In genomic region chr16:24544640-24545039, GRCh38 we compare ENCODE assay signal across 12 cellular contexts. TPM values are rescaled to one million over a fixed set of nuclear protein-coding genes. Genes with fewer than 3 reads are reported as not detected.
DNase-seq lines count a peak whose midpoint lies in the region; ATAC-seq and TF ChIP-seq lines count a peak whose summit lies in the region.
"Had no signal": no experiment of that assay in that cellular context is flagged by ENCODE, and none has a peak within 500 bp of the region (broad histone marks: within the 10 kb centered on the region; RNA-seq: fewer than 3 reads in every experiment).

No MANE protein-coding gene starts in this region.

- no peak overlapping the region for H3K4me3 Mint-ChIP-seq in natural killer cell

- H3K9me3 ChIP-seq in breast epithelium (no peaks in the 10 kb centered on the region), tibial nerve (no peaks in the 10 kb centered on the region)
- H3K9me3 ChIP-seq: pancreas had no signal

- H3K4me3 ChIP-seq in breast epithelium (peak overlapping the region in 1 of 3 donors; percentile 2), tibial nerve (no peak overlapping the region)
- H3K4me3 ChIP-seq: pancreas had no signal

- H3K4me1 ChIP-seq in breast epithelium: no peaks in the 10 kb centered on the region
- H3K4me1 ChIP-seq in tibial nerve: peaks cover 0 to 68% (median 29%) of the 10 kb centered on the region in 4 donors

- TF ChIP-seq EP300 in tibial nerve (IDR thresholded peaks at IDR 0.05): no peak

- H3K9me3 Mint-ChIP-seq in natural killer cell: no peaks in the 10 kb centered on the region

- H3K4me1 Mint-ChIP-seq in natural killer cell: peaks cover 66 to 74% of the 10 kb centered on the region in 2 donors

- no peak for TF ChIP-seq POLR2A in breast epithelium (IDR thresholded peaks at IDR 0.05)
- no peak for TF ChIP-seq POLR2A in tibial nerve (IDR thresholded peaks at IDR 0.05)

- TF ChIP-seq CTCF in breast epithelium (IDR thresholded peaks at IDR 0.05) (no peak), natural killer cell (IDR thresholded peaks at IDR 0.05) (no peak), tibial nerve (IDR thresholded peaks at IDR 0.05) (no peak)

- peak overlapping the region; percentile 80 to 99 for H3K27ac Mint-ChIP-seq in natural killer cell

- H3K27ac ChIP-seq in breast epithelium (peak overlapping the region; percentile 13 to 54), tibial nerve (peak overlapping the region in 2 of 4 donors; percentile 60 to 100)
- H3K27ac ChIP-seq: pancreas had no signal

- WGBS in tibial nerve, 2 donors: 48 to 57% methylated on average over 3 of the region's 3 CpGs

- no peaks in the 10 kb centered on the region for H3K27me3 ChIP-seq in breast epithelium
- H3K27me3 ChIP-seq in tibial nerve: no peaks in the 10 kb centered on the region
- H3K27me3 ChIP-seq: pancreas had no signal

- H3K36me3 ChIP-seq in breast epithelium: peaks cover 7% of the 10 kb centered on the region
- peaks cover 0 to 31% (median 0%) of the 10 kb centered on the region in 3 donors for H3K36me3 ChIP-seq in tibial nerve

- ATAC-seq in natural killer cell: no peak
- no peak for ATAC-seq in GM18502 (IDR thresholded peaks at IDR 0.05; ENCODE audit: poor library complexity, unreplicated experiment)
- ATAC-seq: Panc1, pancreas had no signal

- peaks cover 7% of the 10 kb centered on the region for H3K36me3 Mint-ChIP-seq in natural killer cell

- no peaks in the 10 kb centered on the region for H3K27me3 Mint-ChIP-seq in natural killer cell (ENCODE audit: low read depth in 2 of 2)

- intact Hi-C loops in breast epithelium (cut with DNase I; ENCODE audit: low total_unique reads): no loop called here
- intact Hi-C loops in natural killer cell (cut with micrococcal nuclease): no loop called here

- in situ Hi-C loops in G401 (cut with HindIII; ENCODE audit: low sequenced_read_pairs): loop anchor here (5.0 kb wide), 1 partner anchor 58 kb away; no protein-coding TSS in a partner anchor

- DNase-seq in AG08396 (ENCODE audit: low spot score): peak; percentile 26
- DNase-seq in G401 (ENCODE audit: low spot score): peak; percentile 66
- no peak for DNase-seq in breast epithelium (ENCODE audit: low spot score in 2 of 2)
- DNase-seq in natural killer cell: no peak
- DNase-seq in NK-92 (lab: John Stamatoyannopoulos, UW; ENCODE audit: unreplicated experiment): no peak
- no peak for DNase-seq in tibial nerve (ENCODE audit: low spot score in 2 of 2)
- DNase-seq in NCI-H82 treated with DMSO at 0.1 percent for 48 hours (lab: John Stamatoyannopoulos, UW; ENCODE audit: unreplicated experiment): no peak
- DNase-seq: activated CD4-positive, alpha-beta T cell treated with anti-CD3 and anti-CD28 coated beads for 4 hours; hypothalamus; pancreas had no signal

RNA-seq across cellular contexts. Expression of gene RBBP6, which starts 5.3 kb away (rescaled TPM):
- 9.0 and 26.5 TPM in 2 replicates for total RNA-seq in G401 (2014; rRNA removed; shearing (Covaris generic))
- total RNA-seq in breast epithelium (10 to 100 TPM; 54.7 to 90.7 (median 67.8) TPM), natural killer cell (100 to 1,000 TPM; 155 to 219 (median 173) TPM), tibial nerve (100 to 1,000 TPM in 1 of 4 donors, 10 to 100 TPM in 3; 39.0 to 110 (median 53.5) TPM)

Comparison
In these comparisons a context has a peak if more than half of its experiments do, and no peak if none do; other contexts are left out.
1. DNase-seq: peak in AG08396 (single experiment) and G401 (single experiment); none in breast epithelium (0 of 2), natural killer cell (single experiment), NK-92 (single experiment), tibial nerve (0 of 2) and NCI-H82 treated with DMSO at 0.1 percent for 48 hours (single experiment).